In the genomic region with DNA sequence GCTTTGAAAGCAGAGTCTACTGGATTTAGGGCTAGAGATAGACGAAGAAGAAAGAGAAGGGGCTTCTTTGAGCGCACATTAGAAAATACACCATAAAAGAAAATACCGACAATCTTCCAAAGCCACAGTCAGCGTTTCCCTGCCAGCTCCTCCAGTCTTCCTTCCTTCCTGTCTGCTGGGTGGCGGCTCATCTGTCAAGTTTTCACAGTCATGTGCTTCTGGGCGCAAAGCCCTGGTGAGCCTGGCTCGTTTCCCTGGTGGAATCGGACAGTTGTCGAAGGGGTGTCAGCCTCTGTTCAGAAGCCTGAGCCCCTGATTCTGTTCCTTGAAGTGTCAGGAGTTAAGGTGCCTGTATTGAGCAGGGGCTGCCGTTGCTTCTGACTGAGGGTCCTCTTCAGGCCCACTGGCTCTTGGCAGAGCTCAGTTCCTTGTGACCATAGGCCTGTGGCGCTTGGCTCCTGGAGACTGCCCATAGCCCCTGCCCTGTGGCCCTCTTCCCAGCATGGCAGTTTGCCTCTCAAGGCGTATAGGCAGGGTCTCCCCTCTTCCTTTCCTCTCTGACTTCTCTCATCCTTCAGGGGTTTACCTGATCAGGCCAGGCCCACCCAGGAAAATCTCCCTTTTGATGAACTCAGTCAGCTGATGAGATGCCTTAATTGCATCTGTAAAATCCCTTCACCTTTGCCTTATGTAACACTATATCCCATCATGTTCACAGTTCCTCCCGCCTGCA, we compare ENCODE assay signal across 1 cellular context.
TF ChIP-seq lines count a peak whose summit lies in the region.

No MANE protein-coding gene starts in this region.

TF ChIP-seq in GM23338, 12 proteins besides CTCF, POLR2A, EP300 and RAD21:
- TF ChIP-seq, protein P1, sequence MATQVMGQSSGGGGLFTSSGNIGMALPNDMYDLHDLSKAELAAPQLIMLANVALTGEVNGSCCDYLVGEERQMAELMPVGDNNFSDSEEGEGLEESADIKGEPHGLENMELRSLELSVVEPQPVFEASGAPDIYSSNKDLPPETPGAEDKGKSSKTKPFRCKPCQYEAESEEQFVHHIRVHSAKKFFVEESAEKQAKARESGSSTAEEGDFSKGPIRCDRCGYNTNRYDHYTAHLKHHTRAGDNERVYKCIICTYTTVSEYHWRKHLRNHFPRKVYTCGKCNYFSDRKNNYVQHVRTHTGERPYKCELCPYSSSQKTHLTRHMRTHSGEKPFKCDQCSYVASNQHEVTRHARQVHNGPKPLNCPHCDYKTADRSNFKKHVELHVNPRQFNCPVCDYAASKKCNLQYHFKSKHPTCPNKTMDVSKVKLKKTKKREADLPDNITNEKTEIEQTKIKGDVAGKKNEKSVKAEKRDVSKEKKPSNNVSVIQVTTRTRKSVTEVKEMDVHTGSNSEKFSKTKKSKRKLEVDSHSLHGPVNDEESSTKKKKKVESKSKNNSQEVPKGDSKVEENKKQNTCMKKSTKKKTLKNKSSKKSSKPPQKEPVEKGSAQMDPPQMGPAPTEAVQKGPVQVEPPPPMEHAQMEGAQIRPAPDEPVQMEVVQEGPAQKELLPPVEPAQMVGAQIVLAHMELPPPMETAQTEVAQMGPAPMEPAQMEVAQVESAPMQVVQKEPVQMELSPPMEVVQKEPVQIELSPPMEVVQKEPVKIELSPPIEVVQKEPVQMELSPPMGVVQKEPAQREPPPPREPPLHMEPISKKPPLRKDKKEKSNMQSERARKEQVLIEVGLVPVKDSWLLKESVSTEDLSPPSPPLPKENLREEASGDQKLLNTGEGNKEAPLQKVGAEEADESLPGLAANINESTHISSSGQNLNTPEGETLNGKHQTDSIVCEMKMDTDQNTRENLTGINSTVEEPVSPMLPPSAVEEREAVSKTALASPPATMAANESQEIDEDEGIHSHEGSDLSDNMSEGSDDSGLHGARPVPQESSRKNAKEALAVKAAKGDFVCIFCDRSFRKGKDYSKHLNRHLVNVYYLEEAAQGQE (IDR thresholded peaks at IDR 0.05; ENCODE audit: unreplicated experiment), result no peak
- TF ChIP-seq EZH2phosphoT487 (IDR thresholded peaks at IDR 0.05; ENCODE audit: unreplicated experiment) (no peak), ZNF114 (CRISPR knock-in tag; IDR thresholded peaks at IDR 0.05) (no peak)
- TF ChIP-seq, protein P2, sequence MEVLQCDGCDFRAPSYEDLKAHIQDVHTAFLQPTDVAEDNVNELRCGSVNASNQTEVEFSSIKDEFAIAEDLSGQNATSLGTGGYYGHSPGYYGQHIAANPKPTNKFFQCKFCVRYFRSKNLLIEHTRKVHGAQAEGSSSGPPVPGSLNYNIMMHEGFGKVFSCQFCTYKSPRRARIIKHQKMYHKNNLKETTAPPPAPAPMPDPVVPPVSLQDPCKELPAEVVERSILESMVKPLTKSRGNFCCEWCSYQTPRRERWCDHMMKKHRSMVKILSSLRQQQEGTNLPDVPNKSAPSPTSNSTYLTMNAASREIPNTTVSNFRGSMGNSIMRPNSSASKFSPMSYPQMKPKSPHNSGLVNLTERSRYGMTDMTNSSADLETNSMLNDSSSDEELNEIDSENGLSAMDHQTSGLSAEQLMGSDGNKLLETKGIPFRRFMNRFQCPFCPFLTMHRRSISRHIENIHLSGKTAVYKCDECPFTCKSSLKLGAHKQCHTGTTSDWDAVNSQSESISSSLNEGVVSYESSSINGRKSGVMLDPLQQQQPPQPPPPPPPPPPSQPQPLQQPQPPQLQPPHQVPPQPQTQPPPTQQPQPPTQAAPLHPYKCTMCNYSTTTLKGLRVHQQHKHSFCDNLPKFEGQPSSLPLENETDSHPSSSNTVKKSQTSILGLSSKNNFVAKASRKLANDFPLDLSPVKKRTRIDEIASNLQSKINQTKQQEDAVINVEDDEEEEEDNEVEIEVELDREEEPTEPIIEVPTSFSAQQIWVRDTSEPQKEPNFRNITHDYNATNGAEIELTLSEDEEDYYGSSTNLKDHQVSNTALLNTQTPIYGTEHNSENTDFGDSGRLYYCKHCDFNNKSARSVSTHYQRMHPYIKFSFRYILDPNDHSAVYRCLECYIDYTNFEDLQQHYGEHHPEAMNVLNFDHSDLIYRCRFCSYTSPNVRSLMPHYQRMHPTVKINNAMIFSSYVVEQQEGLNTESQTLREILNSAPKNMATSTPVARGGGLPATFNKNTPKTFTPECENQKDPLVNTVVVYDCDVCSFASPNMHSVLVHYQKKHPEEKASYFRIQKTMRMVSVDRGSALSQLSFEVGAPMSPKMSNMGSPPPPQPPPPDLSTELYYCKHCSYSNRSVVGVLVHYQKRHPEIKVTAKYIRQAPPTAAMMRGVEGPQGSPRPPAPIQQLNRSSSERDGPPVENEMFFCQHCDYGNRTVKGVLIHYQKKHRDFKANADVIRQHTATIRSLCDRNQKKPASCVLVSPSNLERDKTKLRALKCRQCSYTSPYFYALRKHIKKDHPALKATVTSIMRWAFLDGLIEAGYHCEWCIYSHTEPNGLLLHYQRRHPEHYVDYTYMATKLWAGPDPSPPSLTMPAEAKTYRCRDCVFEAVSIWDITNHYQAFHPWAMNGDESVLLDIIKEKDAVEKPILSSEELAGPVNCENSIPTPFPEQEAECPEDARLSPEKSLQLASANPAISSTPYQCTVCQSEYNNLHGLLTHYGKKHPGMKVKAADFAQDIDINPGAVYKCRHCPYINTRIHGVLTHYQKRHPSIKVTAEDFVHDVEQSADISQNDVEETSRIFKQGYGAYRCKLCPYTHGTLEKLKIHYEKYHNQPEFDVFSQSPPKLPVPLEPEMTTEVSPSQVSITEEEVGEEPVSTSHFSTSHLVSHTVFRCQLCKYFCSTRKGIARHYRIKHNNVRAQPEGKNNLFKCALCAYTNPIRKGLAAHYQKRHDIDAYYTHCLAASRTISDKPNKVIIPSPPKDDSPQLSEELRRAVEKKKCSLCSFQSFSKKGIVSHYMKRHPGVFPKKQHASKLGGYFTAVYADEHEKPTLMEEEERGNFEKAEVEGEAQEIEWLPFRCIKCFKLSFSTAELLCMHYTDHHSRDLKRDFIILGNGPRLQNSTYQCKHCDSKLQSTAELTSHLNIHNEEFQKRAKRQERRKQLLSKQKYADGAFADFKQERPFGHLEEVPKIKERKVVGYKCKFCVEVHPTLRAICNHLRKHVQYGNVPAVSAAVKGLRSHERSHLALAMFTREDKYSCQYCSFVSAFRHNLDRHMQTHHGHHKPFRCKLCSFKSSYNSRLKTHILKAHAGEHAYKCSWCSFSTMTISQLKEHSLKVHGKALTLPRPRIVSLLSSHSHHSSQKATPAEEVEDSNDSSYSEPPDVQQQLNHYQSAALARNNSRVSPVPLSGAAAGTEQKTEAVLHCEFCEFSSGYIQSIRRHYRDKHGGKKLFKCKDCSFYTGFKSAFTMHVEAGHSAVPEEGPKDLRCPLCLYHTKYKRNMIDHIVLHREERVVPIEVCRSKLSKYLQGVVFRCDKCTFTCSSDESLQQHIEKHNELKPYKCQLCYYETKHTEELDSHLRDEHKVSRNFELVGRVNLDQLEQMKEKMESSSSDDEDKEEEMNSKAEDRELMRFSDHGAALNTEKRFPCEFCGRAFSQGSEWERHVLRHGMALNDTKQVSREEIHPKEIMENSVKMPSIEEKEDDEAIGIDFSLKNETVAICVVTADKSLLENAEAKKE (CRISPR knock-in tag; IDR thresholded peaks at IDR 0.05), result no peak
- TF ChIP-seq, protein P3, sequence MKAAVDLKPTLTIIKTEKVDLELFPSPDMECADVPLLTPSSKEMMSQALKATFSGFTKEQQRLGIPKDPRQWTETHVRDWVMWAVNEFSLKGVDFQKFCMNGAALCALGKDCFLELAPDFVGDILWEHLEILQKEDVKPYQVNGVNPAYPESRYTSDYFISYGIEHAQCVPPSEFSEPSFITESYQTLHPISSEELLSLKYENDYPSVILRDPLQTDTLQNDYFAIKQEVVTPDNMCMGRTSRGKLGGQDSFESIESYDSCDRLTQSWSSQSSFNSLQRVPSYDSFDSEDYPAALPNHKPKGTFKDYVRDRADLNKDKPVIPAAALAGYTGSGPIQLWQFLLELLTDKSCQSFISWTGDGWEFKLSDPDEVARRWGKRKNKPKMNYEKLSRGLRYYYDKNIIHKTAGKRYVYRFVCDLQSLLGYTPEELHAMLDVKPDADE (IDR thresholded peaks at IDR 0.05), result no peak
